8 cellular contexts compared by ENCODE assay signal in genomic region chr9:137198051-137198747, GRCh38. TPM values are rescaled to one million over a fixed set of nuclear protein-coding genes. Genes with fewer than 3 reads are reported as not detected.
DNase-seq lines count a peak whose midpoint lies in the region; ATAC-seq and TF ChIP-seq lines count a peak whose summit lies in the region.

No MANE protein-coding gene starts in this region.

- intact Hi-C loops in natural killer cell (cut with micrococcal nuclease), result no loop called here

- H3K27ac ChIP-seq in C4-2B, result peak overlapping the region; percentile 85
- no peak overlapping the region for H3K27ac ChIP-seq in HUES6 (ENCODE audit: low read depth, low read length)
- H3K27ac ChIP-seq in coronary artery, result no peak overlapping the region
- no peak overlapping the region for H3K27ac ChIP-seq in effector memory CD4-positive, alpha-beta T cell (ENCODE audit: insufficient read depth, low read length, poor library complexity, severe bottlenecking)

- H3K4me1 ChIP-seq in HUES6 (ENCODE audit: control insufficient read depth, insufficient read depth, low read length), result peaks cover 30% of the 10 kb centered on the region
- peaks cover 14% of the 10 kb centered on the region for H3K4me1 ChIP-seq in effector memory CD4-positive, alpha-beta T cell (ENCODE audit: control insufficient read depth, insufficient read depth, low read length, poor library complexity, severe bottlenecking)

- H3K27me3 Mint-ChIP-seq in natural killer cell (ENCODE audit: low read depth in 2 of 2), result no peaks in the 10 kb centered on the region

- H3K36me3 ChIP-seq in HUES6 (ENCODE audit: control insufficient read depth, insufficient read depth, low read length), result no peaks in the 10 kb centered on the region
- H3K36me3 ChIP-seq in effector memory CD4-positive, alpha-beta T cell (ENCODE audit: control insufficient read depth, insufficient read depth, low read length), result no peaks in the 10 kb centered on the region

- H3K4me1 Mint-ChIP-seq in natural killer cell, result peaks cover 5 to 23% of the 10 kb centered on the region in 2 donors

- ATAC-seq in natural killer cell, result no peak
- ATAC-seq in HG03039 (IDR thresholded peaks at IDR 0.05; ENCODE audit: unreplicated experiment), result no peak

- TF ChIP-seq CTCF in C4-2B (conservative IDR thresholded peaks at IDR 0.05), result no peak
- TF ChIP-seq CTCF in coronary artery (IDR thresholded peaks at IDR 0.05), result no peak
- TF ChIP-seq CTCF in natural killer cell (IDR thresholded peaks at IDR 0.05), result no peak

- H3K4me3 ChIP-seq in HUES6 (ENCODE audit: low read depth, low read length) (peak overlapping the region; percentile 50; the same call in 1 of the 2 replicates), coronary artery (peak overlapping the region; percentile 83)
- no peak overlapping the region for H3K4me3 ChIP-seq in effector memory CD4-positive, alpha-beta T cell (ENCODE audit: insufficient read depth, low read depth, low read length, poor library complexity, severe bottlenecking)

- peak overlapping the region; percentile 25 for H3K4me3 Mint-ChIP-seq in natural killer cell

- no peaks in the 10 kb centered on the region for H3K27me3 ChIP-seq in HUES6 (ENCODE audit: control insufficient read depth, insufficient read depth, low read length)
- H3K27me3 ChIP-seq in effector memory CD4-positive, alpha-beta T cell (replicated peaks; ENCODE audit: control insufficient read depth, insufficient read depth, low read length, poor library complexity, severe bottlenecking), result no peaks in the 10 kb centered on the region

- DNase-seq in coronary artery (ENCODE audit: low spot score) (no peak), natural killer cell (no peak), DMS153 (lab: John Stamatoyannopoulos, UW) (no peak)
- no peak for DNase-seq in activated effector memory CD4-positive, alpha-beta T cell treated with Interleukin-2 at 50 U/mL for 16 hours
- no peak for DNase-seq in effector memory CD4-positive, alpha-beta T cell

- H3K9ac ChIP-seq in HUES6 (ENCODE audit: low read length), result no peak overlapping the region

- no peaks in the 10 kb centered on the region for H3K36me3 Mint-ChIP-seq in natural killer cell

- H3K9me3 ChIP-seq in HUES6 (ENCODE audit: control insufficient read depth, insufficient read depth, low read depth, low read length), result no peaks in the 10 kb centered on the region
- no peaks in the 10 kb centered on the region for H3K9me3 ChIP-seq in effector memory CD4-positive, alpha-beta T cell (ENCODE audit: control insufficient read depth, low read length)

- H3K9me3 Mint-ChIP-seq in natural killer cell, result no peaks in the 10 kb centered on the region

- H3K27ac Mint-ChIP-seq in natural killer cell, result no peak overlapping the region

RNA-seq across cellular contexts. Expression of gene TPRN, which starts 2.3 kb away (rescaled TPM):
- 10 to 100 TPM in 1 of 3 donors, 1 to 10 TPM in 2; 8.2 to 10.6 (median 8.4) TPM for total RNA-seq in natural killer cell

RNA-seq across cellular contexts. Expression of gene TMEM203, which starts 7.2 kb away (rescaled TPM):
- total RNA-seq in natural killer cell, result 10 to 100 TPM; 22.1 to 30.5 (median 27.1) TPM

RNA-seq across cellular contexts. Expression of gene NDOR1, which starts 7.3 kb away (rescaled TPM):
- total RNA-seq in natural killer cell, result 10 to 100 TPM; 31.1 to 36.0 (median 31.9) TPM

RNA-seq across cellular contexts. Expression of gene SSNA1, which starts 9.7 kb away (rescaled TPM):
- total RNA-seq in natural killer cell, result 10 to 100 TPM; 45.1 to 53.5 (median 52.2) TPM

RNA-seq across cellular contexts. Expression of gene ANAPC2, which starts 9.8 kb away (rescaled TPM):
- 100 to 1,000 TPM; 146 to 172 (median 171) TPM for total RNA-seq in natural killer cell
